In genomic region chr1:181104042-181104789, GRCh38 we compare ENCODE assay signal across 8 cellular contexts. TPM values are rescaled to one million over a fixed set of nuclear protein-coding genes. Genes with fewer than 3 reads are reported as not detected.
DNase-seq lines count a peak whose midpoint lies in the region; FAIRE-seq and TF ChIP-seq lines count a peak whose summit lies in the region.

No MANE protein-coding gene starts in this region.

- H3K27me3 ChIP-seq in left ventricle myocardium inferior (ENCODE audit: low read depth): no peaks in the 10 kb centered on the region
- no peaks in the 10 kb centered on the region for H3K27me3 ChIP-seq in skeletal muscle tissue (ENCODE audit: control insufficient read depth in 3 of 3, insufficient read depth in 3 of 3, low read length in 3 of 3)

- no peaks in the 10 kb centered on the region for H3K9me3 ChIP-seq in left ventricle myocardium inferior (replicated peaks)
- no peaks in the 10 kb centered on the region for H3K9me3 ChIP-seq in skeletal muscle tissue (ENCODE audit: control insufficient read depth in 3 of 3, low read length in 3 of 3)

- no peak for FAIRE-seq in HTR-8/SVneo (lab: Jason Lieb, UNC)

- H3K36me3 Mint-ChIP-seq in CD14-positive monocyte (peaks cover 0 to 3% of the 10 kb centered on the region in 2 donors), HFFc6 (ENCODE audit: low read depth) (no peaks in the 10 kb centered on the region)
- no peaks in the 10 kb centered on the region for H3K36me3 Mint-ChIP-seq in activated CD4-positive, alpha-beta memory T cell treated with anti-CD3 and anti-CD28 coated beads, Interleukin-2, amount 10 ng/mL, durations not matched to agents 7 days and 5 days (ENCODE audit: low read depth)

- H3K4me3 ChIP-seq in left ventricle myocardium inferior (peak overlapping the region; percentile 86), skeletal muscle tissue (ENCODE audit: low read length in 3 of 3) (peak overlapping the region; percentile 73 to 83 (median 82))

- H3K36me3 ChIP-seq in left ventricle myocardium inferior: no peaks in the 10 kb centered on the region
- H3K36me3 ChIP-seq in skeletal muscle tissue (ENCODE audit: control insufficient read depth in 3 of 3, insufficient read depth in 3 of 3, low read length in 3 of 3): no peaks in the 10 kb centered on the region

- intact Hi-C loops in CD14-positive monocyte (cut with micrococcal nuclease): loop anchor here (2.0 kb wide), 1 partner anchor 13 kb away; no protein-coding TSS in a partner anchor
- intact Hi-C loops in left ventricle myocardium inferior (cut with micrococcal nuclease): no loop called here

- POLR2A ChIA-PET in activated CD4-positive, alpha-beta memory T cell treated with anti-CD3 and anti-CD28 coated beads, Interleukin-2, amount 10 ng/mL, durations not matched to agents 7 days and 5 days (lab: Charles Lee): interaction anchor here (0.6 to 13.2 kb wide), 20 partner anchors 9 to 292 kb away, joined by 3 to 374 read pairs (median 7); partner anchors contain the start of genes IER5, MR1 and STX6

- H3K4me3 Mint-ChIP-seq in CD14-positive monocyte: peak overlapping the region; percentile 84 to 92
- peak overlapping the region; percentile 91 for H3K4me3 Mint-ChIP-seq in HFFc6
- H3K4me3 Mint-ChIP-seq in activated CD4-positive, alpha-beta memory T cell treated with anti-CD3 and anti-CD28 coated beads, Interleukin-2, amount 10 ng/mL, durations not matched to agents 7 days and 5 days: peak overlapping the region; percentile 78

- H3K4me1 ChIP-seq in left ventricle myocardium inferior: peaks cover 87% of the 10 kb centered on the region
- H3K4me1 ChIP-seq in skeletal muscle tissue (ENCODE audit: control insufficient read depth in 3 of 3, insufficient read depth in 3 of 3, low read length in 3 of 3): peaks cover 27 to 40% (median 28%) of the 10 kb centered on the region in 3 donors

- H3K9me3 Mint-ChIP-seq in CD14-positive monocyte (peaks cover 0 to 1% (median 0%) of the 10 kb centered on the region in 7 donors), HFFc6 (no peaks in the 10 kb centered on the region)
- no peaks in the 10 kb centered on the region for H3K9me3 Mint-ChIP-seq in activated CD4-positive, alpha-beta memory T cell treated with anti-CD3 and anti-CD28 coated beads, Interleukin-2, amount 10 ng/mL, durations not matched to agents 7 days and 5 days

- CTCF ChIA-PET in activated CD4-positive, alpha-beta memory T cell treated with anti-CD3 and anti-CD28 coated beads, Interleukin-2, amount 10 ng/mL, durations not matched to agents 7 days and 5 days (lab: Charles Lee): interaction anchor here (0.5 to 6.3 kb wide), 15 partner anchors 8 to 601 kb away, joined by 3 to 60 read pairs (median 4); partner anchors contain the start of gene ACBD6

- no peak for TF ChIP-seq CTCF in CD14-positive monocyte (IDR thresholded peaks at IDR 0.05)
- TF ChIP-seq CTCF in HFFc6 (IDR thresholded peaks at IDR 0.05): no peak
- TF ChIP-seq CTCF in left ventricle myocardium inferior (IDR thresholded peaks at IDR 0.05; ENCODE audit: borderline replicate concordance): no peak

- H3K27ac ChIP-seq in left ventricle myocardium inferior (replicated peaks): peak overlapping the region; percentile 94
- peak overlapping the region; percentile 84 for H3K27ac ChIP-seq in skeletal muscle tissue (ENCODE audit: low read depth, low read length)

- DNase-seq in CD14-positive monocyte (ENCODE audit: low spot score) (no peak), HFFc6 (no peak), left ventricle myocardium inferior (no peak), Kasumi-1 (lab: John Stamatoyannopoulos, UW) (no peak), NCI-H1694 (lab: John Stamatoyannopoulos, UW) (no peak), HTR-8/SVneo (ENCODE audit: insufficient read length, low spot score) (no peak)
- DNase-seq in activated CD4-positive, alpha-beta memory T cell treated with anti-CD3 and anti-CD28 coated beads, Interleukin-2, amount 10 ng/mL, durations not matched to agents 7 days and 5 days: no peak

- H3K27ac Mint-ChIP-seq in CD14-positive monocyte (peak overlapping the region; percentile 80 to 90 (median 87)), HFFc6 (peak overlapping the region; percentile 84)
- H3K27ac Mint-ChIP-seq in activated CD4-positive, alpha-beta memory T cell treated with anti-CD3 and anti-CD28 coated beads, Interleukin-2, amount 10 ng/mL, durations not matched to agents 7 days and 5 days: no peak overlapping the region

- H3K4me1 Mint-ChIP-seq in CD14-positive monocyte: peaks cover 73% of the 10 kb centered on the region
- H3K4me1 Mint-ChIP-seq in HFFc6 (ENCODE audit: low read depth): peaks cover 82% of the 10 kb centered on the region
- H3K4me1 Mint-ChIP-seq in activated CD4-positive, alpha-beta memory T cell treated with anti-CD3 and anti-CD28 coated beads, Interleukin-2, amount 10 ng/mL, durations not matched to agents 7 days and 5 days: peaks cover 80% of the 10 kb centered on the region

- H3K9ac ChIP-seq in skeletal muscle tissue (ENCODE audit: low read depth in 1 of 3, low read length in 3 of 3): peak overlapping the region; percentile 81 to 95 (median 92)

- H3K27me3 Mint-ChIP-seq in CD14-positive monocyte (ENCODE audit: low read depth in 3 of 3): peaks cover 32% of the 10 kb centered on the region in 3 donors
- H3K27me3 Mint-ChIP-seq in HFFc6 (ENCODE audit: insufficient read depth): 0 out of 2 replicates have a peak, but pooled peaks cover 4% of the 10 kb centered on the region
- H3K27me3 Mint-ChIP-seq in activated CD4-positive, alpha-beta memory T cell treated with anti-CD3 and anti-CD28 coated beads, Interleukin-2, amount 10 ng/mL, durations not matched to agents 7 days and 5 days: peaks cover 31% of the 10 kb centered on the region

RNA-seq across cellular contexts. Expression of gene IER5, which starts 15.7 kb away (rescaled TPM):
- 10 to 100 TPM; 13.7 to 29.0 TPM for polyA plus RNA-seq in CD14-positive monocyte
- total RNA-seq in HFFc6 (2021; fragmentation: NEBNext Ultra II Directional; extraction: Animal tissue kit (Norgen Biotek cat#: 25700)): 10 to 100 TPM; 35.7 to 49.1 (median 43.4) TPM
- total RNA-seq in activated CD4-positive, alpha-beta memory T cell treated with anti-CD3 and anti-CD28 coated beads, Interleukin-2, amount 10 ng/mL, durations not matched to agents 7 days and 5 days: 10 to 100 TPM; 41.6 to 43.9 TPM
- total RNA-seq in left ventricle myocardium inferior (22.1 TPM), skeletal muscle tissue (11.0 TPM)
